Comparison of ENCODE assay signal across 13 cellular contexts in genomic region chr1:160789702-160790611, GRCh38. TPM values are rescaled to one million over a fixed set of nuclear protein-coding genes. Genes with fewer than 3 reads are reported as not detected.
DNase-seq lines count a peak whose midpoint lies in the region; ATAC-seq and TF ChIP-seq lines count a peak whose summit lies in the region.
"Had no signal": no experiment of that assay in that cellular context is flagged by ENCODE, and none has a peak within 500 bp of the region (broad histone marks: within the 10 kb centered on the region; RNA-seq: fewer than 3 reads in every experiment).

No MANE protein-coding gene starts in this region.

- WGBS in upper lobe of left lung, 2 donors = 78 to 86% methylated on average over 13 of the region's 13 CpGs
- WGBS in suprapubic skin = 89% methylated on average over 13 of the region's 13 CpGs

- no peak overlapping the region for H3K27ac Mint-ChIP-seq in activated CD4-positive, alpha-beta T cell treated with anti-CD3 and anti-CD28 coated beads for 36 hours

- peak overlapping the region in 1 of 4 donors; percentile 71 for H3K27ac ChIP-seq in upper lobe of left lung
- H3K27ac ChIP-seq in suprapubic skin = no peak overlapping the region
- H3K27ac ChIP-seq: A549, SJCRH30 had no signal

- intact Hi-C loops in activated CD4-positive, alpha-beta T cell treated with anti-CD3 and anti-CD28 coated beads for 36 hours (cut with DNase I, micrococcal nuclease) = no loop called here

- TF ChIP-seq EP300 in upper lobe of left lung (IDR thresholded peaks at IDR 0.05) = peak in 1 of 4 donors; percentile 24
- no peak for TF ChIP-seq EP300 in suprapubic skin (IDR thresholded peaks at IDR 0.05)

- H3K27me3 ChIP-seq in upper lobe of left lung (no peaks in the 10 kb centered on the region), suprapubic skin (no peaks in the 10 kb centered on the region)
- H3K27me3 ChIP-seq: SJCRH30 had no signal

- H3K4me1 Mint-ChIP-seq in activated CD4-positive, alpha-beta T cell treated with anti-CD3 and anti-CD28 coated beads for 36 hours = peaks cover 10% of the 10 kb centered on the region

- POLR2A ChIA-PET in activated CD4-positive, alpha-beta T cell treated with anti-CD3 and anti-CD28 coated beads for 36 hours (lab: Charles Lee) = no interaction called here

- TF ChIP-seq POLR2A in upper lobe of left lung (IDR thresholded peaks at IDR 0.05) = peak in 1 of 4 donors; percentile 29
- TF ChIP-seq POLR2A in suprapubic skin (IDR thresholded peaks at IDR 0.05) = no peak

- H3K4me1 ChIP-seq in upper lobe of left lung = no peaks in the 10 kb centered on the region
- no peaks in the 10 kb centered on the region for H3K4me1 ChIP-seq in suprapubic skin
- H3K4me1 ChIP-seq: A549, SJCRH30 had no signal

- no peak overlapping the region for H3K4me3 ChIP-seq in upper lobe of left lung
- no peak overlapping the region for H3K4me3 ChIP-seq in suprapubic skin
- H3K4me3 ChIP-seq: A549, SJCRH30 had no signal

- ATAC-seq in activated CD4-positive, alpha-beta T cell treated with anti-CD3 and anti-CD28 coated beads for 36 hours = peak; percentile 70
- ATAC-seq in HG02870 (IDR thresholded peaks at IDR 0.05; ENCODE audit: unreplicated experiment) (peak; percentile 95), upper lobe of left lung (ENCODE audit: low FRiP score in 2 of 2) (peak; percentile 63 to 70)

- no peak for DNase-seq in activated CD4-positive, alpha-beta T cell treated with anti-CD3 and anti-CD28 coated beads for 36 hours
- DNase-seq in activated CD4-positive, alpha-beta T cell treated with anti-CD3 and anti-CD28 coated beads, Interleukin-2, amount 50 U/mL, for 4 hours = no peak
- peak; percentile 17 for DNase-seq in NOMO-1 treated with dmso at 0.1 percent for 144 hours (lab: John Stamatoyannopoulos, UW; ENCODE audit: unreplicated experiment)
- peak in 1 of 2 donors; percentile 44 for DNase-seq in upper lobe of left lung
- no peak for DNase-seq in UCSD-AML1 (lab: John Stamatoyannopoulos, UW; ENCODE audit: unreplicated experiment)
- no peak for DNase-seq in KG1 (lab: John Stamatoyannopoulos, UW)
- DNase-seq in suprapubic skin (ENCODE audit: low spot score in 2 of 2) = no peak
- DNase-seq: SJCRH30 had no signal

- H3K36me3 Mint-ChIP-seq in activated CD4-positive, alpha-beta T cell treated with anti-CD3 and anti-CD28 coated beads for 36 hours (ENCODE audit: low read depth) = no peaks in the 10 kb centered on the region

- no peaks in the 10 kb centered on the region for H3K9me3 ChIP-seq in upper lobe of left lung
- no peaks in the 10 kb centered on the region for H3K9me3 ChIP-seq in suprapubic skin
- H3K9me3 ChIP-seq: A549, SJCRH30 had no signal

- H3K27me3 Mint-ChIP-seq in activated CD4-positive, alpha-beta T cell treated with anti-CD3 and anti-CD28 coated beads for 36 hours = no peaks in the 10 kb centered on the region

- CTCF ChIA-PET in activated CD4-positive, alpha-beta T cell treated with anti-CD3 and anti-CD28 coated beads for 36 hours (lab: Charles Lee) = interaction anchor here (0.5 to 1.1 kb wide), 7 partner anchors 10 to 307 kb away, joined by 3 to 5 read pairs (median 3); no protein-coding TSS in a partner anchor

- H3K9me3 Mint-ChIP-seq in activated CD4-positive, alpha-beta T cell treated with anti-CD3 and anti-CD28 coated beads for 36 hours (ENCODE audit: low read depth) = no peaks in the 10 kb centered on the region

- no peak overlapping the region for H3K4me3 Mint-ChIP-seq in activated CD4-positive, alpha-beta T cell treated with anti-CD3 and anti-CD28 coated beads for 36 hours

- H3K36me3 ChIP-seq in upper lobe of left lung (no peaks in the 10 kb centered on the region), suprapubic skin (no peaks in the 10 kb centered on the region)
- H3K36me3 ChIP-seq: SJCRH30 had no signal

- TF ChIP-seq CTCF in upper lobe of left lung (IDR thresholded peaks at IDR 0.05) = no peak
- TF ChIP-seq CTCF in suprapubic skin (IDR thresholded peaks at IDR 0.05) = no peak

RNA-seq across cellular contexts. Expression of gene LY9, which starts 6.0 kb away (rescaled TPM):
- total RNA-seq in activated CD4-positive, alpha-beta T cell treated with anti-CD3 and anti-CD28 coated beads for 36 hours = 10 to 100 TPM in 1 of 2 experiments, 1 to 10 TPM in 1; 10.0 to 11.0 TPM
- 1 to 10 TPM in 5 of 6 donors, under 1 TPM in 1; 0.78 to 6.7 (median 2.3) TPM for total RNA-seq in upper lobe of left lung
- total RNA-seq in suprapubic skin = 1 to 10 TPM in 2 of 4 donors, under 1 TPM in 1, not detected in 1; 0.34 to 3.5 (median 1.2) TPM
- total RNA-seq: astrocyte, pulmonary artery endothelial cell, SJCRH30, temporal lobe had no signal

RNA-seq across cellular contexts. Expression of gene SLAMF7, which starts 50.9 kb away (rescaled TPM):
- 10 to 100 TPM; 35.9 to 40.3 TPM for total RNA-seq in activated CD4-positive, alpha-beta T cell treated with anti-CD3 and anti-CD28 coated beads for 36 hours
- total RNA-seq in upper lobe of left lung = 10 to 100 TPM in 2 of 6 donors, 1 to 10 TPM in 3, under 1 TPM in 1; 0.67 to 17.2 (median 3.5) TPM
- 1 to 10 TPM; 1.1 to 3.4 (median 1.9) TPM for total RNA-seq in suprapubic skin
- total RNA-seq: pulmonary artery endothelial cell, SJCRH30 had no signal
